In genomic region chr9:106994463-106994862, GRCh38 we compare ENCODE assay signal across 26 cellular contexts.
"Had no signal": no experiment of that assay in that cellular context is flagged by ENCODE, and none has a peak within 500 bp of the region (broad histone marks: within the 10 kb centered on the region; RNA-seq: fewer than 3 reads in every experiment).

No MANE protein-coding gene starts in this region.

- H3K4me1 ChIP-seq: gastrocnemius medialis, prostate gland, right atrium auricular region, stomach, thyroid gland, vagina had no signal

- H3K4me3 Mint-ChIP-seq: memory B cell; naive B cell; natural killer cell treated with Interleukin-12 subunit alpha and Interleukin-12 subunit beta and Interleukin-15 and Interleukin-18, amount 100 ng/mL, for 72 hours; stimulated activated effector memory CD8-positive, alpha-beta T cell treated with anti-CD3 and anti-CD28 coated beads, Interleukin-12 subunit alpha, Interleukin-12 subunit beta, amount 100 ng/mL, for 72 hours had no signal

- DNase-seq: cortex of kidney; dorsolateral prefrontal cortex; effector CD4-positive, alpha-beta T cell; foreskin fibroblast; gastrocnemius medialis; head of caudate nucleus; mucosa of descending colon; naive B cell; nucleus accumbens; stimulated activated CD4-positive, alpha-beta T cell treated with anti-CD3 and anti-CD28 coated beads, Interleukin-12 subunit alpha, Interleukin-12 subunit beta, amount 100 ng/mL, for 4 hours; stimulated activated CD4-positive, alpha-beta T cell treated with anti-CD3 and anti-CD28 coated beads, Interleukin-2, amount 100 ng/mL, for 24 hours; stimulated activated CD4-positive, alpha-beta T cell treated with anti-CD3 and anti-CD28 coated beads, Interleukin-4, amount 100 ng/mL, for 24 hours; stimulated activated naive CD4-positive, alpha-beta T cell treated with Interleukin-2 at 50 U/mL for 16 hours; stomach; thyroid gland had no signal

- H3K4me1 Mint-ChIP-seq: memory B cell; naive B cell; stimulated activated effector memory CD8-positive, alpha-beta T cell treated with anti-CD3 and anti-CD28 coated beads, Interleukin-12 subunit alpha, Interleukin-12 subunit beta, amount 100 ng/mL, for 72 hours had no signal

- H3K36me3 ChIP-seq: gastrocnemius medialis, prostate gland, thyroid gland had no signal

- H3K27ac ChIP-seq: dorsolateral prefrontal cortex, gastrocnemius medialis, prostate gland, right atrium auricular region, stomach, thyroid gland, vagina had no signal

- H3K4me2 ChIP-seq: smooth muscle cell had no signal

- H3K27me3 ChIP-seq: dorsolateral prefrontal cortex, gastrocnemius medialis, right atrium auricular region, stomach, thyroid gland, vagina had no signal

- H3K9me3 ChIP-seq: gastrocnemius medialis, mucosa of descending colon, prostate gland, right atrium auricular region, stomach, thyroid gland, vagina had no signal

- H3K36me3 Mint-ChIP-seq: memory B cell; naive B cell; natural killer cell treated with Interleukin-12 subunit alpha and Interleukin-12 subunit beta and Interleukin-15 and Interleukin-18, amount 100 ng/mL, for 72 hours; stimulated activated effector memory CD8-positive, alpha-beta T cell treated with anti-CD3 and anti-CD28 coated beads, Interleukin-12 subunit alpha, Interleukin-12 subunit beta, amount 100 ng/mL, for 72 hours had no signal

- H3K27ac Mint-ChIP-seq: memory B cell; naive B cell; natural killer cell treated with Interleukin-12 subunit alpha and Interleukin-12 subunit beta and Interleukin-15 and Interleukin-18, amount 100 ng/mL, for 72 hours; stimulated activated effector memory CD8-positive, alpha-beta T cell treated with anti-CD3 and anti-CD28 coated beads, Interleukin-12 subunit alpha, Interleukin-12 subunit beta, amount 100 ng/mL, for 72 hours had no signal

- H3K4me3 ChIP-seq: dorsolateral prefrontal cortex, gastrocnemius medialis, lung, mucosa of descending colon, prostate gland, right atrium auricular region, smooth muscle cell, stomach, thyroid gland, vagina had no signal

- FAIRE-seq: keratinocyte had no signal

- ATAC-seq: gastrocnemius medialis; left lobe of liver; mucosa of descending colon; natural killer cell treated with Interleukin-12 subunit alpha and Interleukin-12 subunit beta and Interleukin-15 and Interleukin-18, amount 100 ng/mL, for 72 hours; sciatic nerve; stimulated activated effector memory CD8-positive, alpha-beta T cell treated with anti-CD3 and anti-CD28 coated beads, Interleukin-12 subunit alpha, Interleukin-12 subunit beta, amount 100 ng/mL, for 72 hours had no signal
